ENCODE assay signal across 1 cellular context in genomic region chr4:7531640-7531994, GRCh38.
TF ChIP-seq lines count a peak whose summit lies in the region.

No MANE protein-coding gene starts in this region.

TF ChIP-seq in H1, 55 proteins besides CTCF, POLR2A, EP300 and RAD21 (continued from another document):
- TF ChIP-seq, protein P1, sequence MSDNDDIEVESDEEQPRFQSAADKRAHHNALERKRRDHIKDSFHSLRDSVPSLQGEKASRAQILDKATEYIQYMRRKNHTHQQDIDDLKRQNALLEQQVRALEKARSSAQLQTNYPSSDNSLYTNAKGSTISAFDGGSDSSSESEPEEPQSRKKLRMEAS (IDR thresholded peaks at IDR 0.05): 0 out of 2 replicates have a peak, but pooled peaks have one; percentile 14
- TF ChIP-seq SIRT6 (IDR thresholded peaks at IDR 0.05; ENCODE audit: low read length): no peak
